In the genomic region with DNA sequence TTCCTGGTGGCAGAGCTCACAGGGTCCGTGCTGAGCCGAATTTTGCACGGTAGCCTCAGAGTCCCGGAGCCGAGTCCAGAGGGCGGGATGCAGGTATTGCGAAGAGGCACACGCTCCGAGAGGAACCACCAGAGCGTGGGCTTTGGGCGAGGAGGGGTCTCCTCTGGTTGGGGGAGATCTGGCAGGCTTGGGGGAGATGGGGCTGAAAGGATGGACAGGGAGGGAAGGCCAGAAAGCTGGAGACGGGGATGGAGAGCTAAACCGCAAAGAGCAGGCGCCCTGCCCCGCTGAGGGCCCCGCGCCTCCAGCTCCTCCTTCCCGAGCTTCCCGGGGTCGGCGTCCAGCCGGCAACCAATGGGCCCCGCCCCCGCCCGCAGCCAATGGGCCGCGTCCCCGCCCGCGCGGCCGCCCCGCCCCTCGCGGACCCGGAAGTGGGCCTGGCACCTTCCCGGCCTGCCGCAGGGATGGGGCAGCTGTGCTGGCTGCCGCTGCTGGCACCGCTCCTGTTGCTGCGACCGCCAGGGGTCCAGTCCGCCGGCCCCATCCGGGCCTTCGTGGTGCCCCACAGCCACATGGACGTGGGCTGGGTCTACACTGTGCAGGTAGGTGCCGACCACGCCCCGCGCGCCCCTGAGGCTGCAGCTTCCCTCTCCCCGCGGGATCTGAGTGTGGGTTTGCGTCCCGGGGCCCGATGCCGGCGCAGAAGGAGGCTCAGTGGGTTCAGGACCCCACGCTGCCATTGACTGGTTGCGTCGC, we compare ENCODE assay signal across 8 cellular contexts. TPM values are rescaled to one million over a fixed set of nuclear protein-coding genes. Genes with fewer than 3 reads are reported as not detected.
DNase-seq lines count a peak whose midpoint lies in the region; ATAC-seq and TF ChIP-seq lines count a peak whose summit lies in the region.

Gene MAN2B2 (plus strand): TSS at position 443 of the 756 bp plus-strand sequence. CDS start 22 bp downstream, at position 465.

- peak within 1 kb of the TSS; percentile 91 for H3K4me2 ChIP-seq in H9 (ENCODE audit: insufficient read depth, insufficient read length, low read length)
- H3K4me2 ChIP-seq in MM.1S (ENCODE audit: low read depth, low read length), result peak within 1 kb of the TSS; percentile 99

- TF ChIP-seq CTCF in H9 (conservative IDR thresholded peaks at IDR 0.05) (peak; percentile 43; the same call in 2 of the 3 replicates), MM.1S (IDR thresholded peaks at IDR 0.05; ENCODE audit: low read length) (no peak; the same call in 1 of the 2 replicates), glutamatergic neuron (IDR thresholded peaks at IDR 0.05; ENCODE audit: partially characterized antibody, unreplicated experiment) (peak; percentile 15), ovary (IDR thresholded peaks at IDR 0.05) (peak in 1 of 3 donors; percentile 32), thoracic aorta (IDR thresholded peaks at IDR 0.05) (peak; percentile 25)

- H3K4me1 ChIP-seq in H9 (ENCODE audit: insufficient read depth, low read length) (no peaks in the 10 kb centered on the region; the same call in 1 of the 2 replicates), MM.1S (ENCODE audit: low read length) (no peaks in the 10 kb centered on the region), ovary (ENCODE audit: insufficient read depth) (peaks cover 8% of the 10 kb centered on the region), thoracic aorta (ENCODE audit: control insufficient read depth in 1 of 2, low read depth in 2 of 2) (peaks cover 10 to 18% of the 10 kb centered on the region in 2 donors)

- H2AK5ac ChIP-seq in H9 (ENCODE audit: insufficient read length, low read length), result no peak within 1 kb of the TSS

- no peak within 1 kb of the TSS for H3K23ac ChIP-seq in H9 (ENCODE audit: insufficient read length, low read depth, low read length)

- no peak within 1 kb of the TSS for H2BK120ac ChIP-seq in H9 (ENCODE audit: low read depth, low read length, poor library complexity, severe bottlenecking)

- no peaks in the 10 kb centered on the region for H3K79me1 ChIP-seq in H9 (ENCODE audit: insufficient read depth, low read depth, low read length, poor library complexity, severe bottlenecking)

- no peak within 1 kb of the TSS for H3K4ac ChIP-seq in H9 (ENCODE audit: low read depth, low read length)

- DNase-seq in GM04503 (ENCODE audit: low read depth) (peak; percentile 14), H9 (peak; percentile 93), MM.1S (peak; percentile 84), SKM-1 treated with dmso at 0.1 percent for 144 hours (lab: John Stamatoyannopoulos, UW; ENCODE audit: unreplicated experiment) (peak; percentile 82), glutamatergic neuron (peak; percentile 94), ovary (peak; percentile 89 to 95 (median 91)), thoracic aorta (ENCODE audit: low spot score) (peak; percentile 44)
- peak; percentile 88 to 90 for DNase-seq in activated naive CD4-positive, alpha-beta T cell treated with anti-CD3 and anti-CD28 coated beads, Interleukin-2, amount 50 U/mL, for 72 hours (ENCODE audit: low spot score in 2 of 2)

- H4K8ac ChIP-seq in H9 (replicated peaks; ENCODE audit: insufficient read length, low read depth, low read length), result no peak within 1 kb of the TSS

- H4K5ac ChIP-seq in H9 (ENCODE audit: insufficient read length, low read depth, low read length), result no peak within 1 kb of the TSS

- H3K36me3 ChIP-seq in MM.1S (replicated peaks; ENCODE audit: insufficient read depth, low read length), result no peaks in the 10 kb centered on the region
- no peaks in the 10 kb centered on the region for H3K36me3 ChIP-seq in ovary
- peaks cover 12% of the 10 kb centered on the region for H3K36me3 ChIP-seq in thoracic aorta

- H3K36me3 Mint-ChIP-seq in H9 (ENCODE audit: insufficient read depth in 1 of 3, low read depth in 3 of 3) (peaks cover 9 to 14% (median 12%) of the 10 kb centered on the region in 3 experiments), glutamatergic neuron (ENCODE audit: unreplicated experiment) (peaks cover 14% of the 10 kb centered on the region)
- peaks cover 9 to 18% of the 10 kb centered on the region in 2 donors for H3K36me3 Mint-ChIP-seq in activated naive CD4-positive, alpha-beta T cell treated with anti-CD3 and anti-CD28 coated beads, Interleukin-2, amount 50 U/mL, for 72 hours

- no peak within 1 kb of the TSS for H3K56ac ChIP-seq in H9 (ENCODE audit: insufficient read length, low read depth, low read length)

- no peak within 1 kb of the TSS for H2BK12ac ChIP-seq in H9 (ENCODE audit: insufficient read length, low read depth, low read length)

- H3K4me3 Mint-ChIP-seq in H9 (peak within 1 kb of the TSS; percentile 75 to 87), glutamatergic neuron (ENCODE audit: unreplicated experiment) (peak within 1 kb of the TSS; percentile 87)

- H2BK5ac ChIP-seq in H9 (ENCODE audit: insufficient read length, low read length), result no peak within 1 kb of the TSS

- no peaks in the 10 kb centered on the region for H3K9me2 ChIP-seq in MM.1S (replicated peaks; ENCODE audit: insufficient read depth, low read length)

- no peak for TF ChIP-seq EP300 in ovary (IDR thresholded peaks at IDR 0.05)

- ATAC-seq in activated naive CD4-positive, alpha-beta T cell treated with anti-CD3 and anti-CD28 coated beads, Interleukin-2, amount 50 U/mL, for 72 hours, result peak; percentile 96 to 97
- peak; percentile 76 for ATAC-seq in thoracic aorta (ENCODE audit: insufficient number of reproducible peaks, low FRiP score, low read depth)

- H3K9me3 ChIP-seq in H9 (ENCODE audit: control insufficient read depth, low read depth, low read length) (no peaks in the 10 kb centered on the region), MM.1S (replicated peaks; ENCODE audit: insufficient read depth, low read length) (no peaks in the 10 kb centered on the region), ovary (no peaks in the 10 kb centered on the region), thoracic aorta (no peaks in the 10 kb centered on the region)

- H3K27ac Mint-ChIP-seq in H9, result peak within 1 kb of the TSS in 2 of 3 experiments; percentile 40 to 65; a peak in 2 of 7 replicates
- H3K27ac Mint-ChIP-seq in activated naive CD4-positive, alpha-beta T cell treated with anti-CD3 and anti-CD28 coated beads, Interleukin-2, amount 50 U/mL, for 72 hours, result peak within 1 kb of the TSS; percentile 89
- H3K27ac Mint-ChIP-seq in glutamatergic neuron (ENCODE audit: unreplicated experiment), result peak within 1 kb of the TSS; percentile 75

- H2BK15ac ChIP-seq in H9 (ENCODE audit: low read depth, low read length), result no peak within 1 kb of the TSS

- H4K91ac ChIP-seq in H9 (ENCODE audit: insufficient read length, low read depth, low read length), result no peak within 1 kb of the TSS

- no peaks in the 10 kb centered on the region for H3K79me2 ChIP-seq in H9 (ENCODE audit: insufficient read depth, low read length)
- 0 out of 2 replicates have a peak, but pooled peaks cover 3% of the 10 kb centered on the region for H3K79me2 ChIP-seq in MM.1S (ENCODE audit: low read length)

- no peaks in the 10 kb centered on the region for H4K20me1 ChIP-seq in H9 (ENCODE audit: control insufficient read depth, insufficient read depth, insufficient read length)
- no peaks in the 10 kb centered on the region for H4K20me1 ChIP-seq in MM.1S (ENCODE audit: insufficient read depth, low read length)

- intact Hi-C loops in ovary (cut with DNase I), result no loop called here

- no peak within 1 kb of the TSS for H3K27ac ChIP-seq in H9 (ENCODE audit: insufficient read length, low read depth, low read length)
- H3K27ac ChIP-seq in MM.1S (ENCODE audit: low read length), result no peak within 1 kb of the TSS
- peak within 1 kb of the TSS; percentile 37 to 74 for H3K27ac ChIP-seq in ovary
- H3K27ac ChIP-seq in thoracic aorta, result peak within 1 kb of the TSS; percentile 51 to 78

- H3K27me3 ChIP-seq in H9 (ENCODE audit: insufficient read depth, low read length) (peaks cover 5% of the 10 kb centered on the region; the same call in 1 of the 2 replicates), MM.1S (replicated peaks; ENCODE audit: insufficient read depth, low read length) (peaks cover 36% of the 10 kb centered on the region), ovary (no peaks in the 10 kb centered on the region), thoracic aorta (replicated peaks; ENCODE audit: insufficient read depth) (no peaks in the 10 kb centered on the region)

- H3K27me3 Mint-ChIP-seq in H9 (ENCODE audit: low read depth), result peaks cover 43% of the 10 kb centered on the region
- H3K27me3 Mint-ChIP-seq in glutamatergic neuron (ENCODE audit: unreplicated experiment), result no peaks in the 10 kb centered on the region

- peaks cover 8% of the 10 kb centered on the region for H3K23me2 ChIP-seq in H9 (ENCODE audit: insufficient read length, low read depth, low read length, poor library complexity, severe bottlenecking)

- peaks cover 0 to 8% of the 10 kb centered on the region in 2 experiments; a peak in 2 of 5 replicates for H3K9me3 Mint-ChIP-seq in H9
- H3K9me3 Mint-ChIP-seq in activated naive CD4-positive, alpha-beta T cell treated with anti-CD3 and anti-CD28 coated beads, Interleukin-2, amount 50 U/mL, for 72 hours, result peaks cover 4 to 9% of the 10 kb centered on the region in 2 donors
- H3K9me3 Mint-ChIP-seq in glutamatergic neuron (ENCODE audit: unreplicated experiment), result no peaks in the 10 kb centered on the region

- H3K4me3 ChIP-seq in MM.1S (ENCODE audit: low read length) (peak within 1 kb of the TSS; percentile 94), ovary (peak within 1 kb of the TSS; percentile 83), thoracic aorta (peak within 1 kb of the TSS; percentile 94)

- H3K18ac ChIP-seq in H9 (ENCODE audit: insufficient read length, low read depth, low read length), result peak within 1 kb of the TSS; percentile 74

- peak; percentile 60 for TF ChIP-seq POLR2A in ovary (IDR thresholded peaks at IDR 0.05)

- H3F3A ChIP-seq in MM.1S (ENCODE audit: insufficient read depth, low read length), result no peaks in the 10 kb centered on the region

- H3T11ph ChIP-seq in H9 (ENCODE audit: low read length), result no peak within 1 kb of the TSS

- WGBS in H9 (ENCODE audit: extremely low coverage, insufficient read length, low lambda C conversion rate), result no CpG with 5 or more reads among the region's 62 CpGs
- 0 to 1% (median 1%) methylated on average over 25 to 62 of the region's 62 CpGs for WGBS in ovary, 3 donors

- no peak within 1 kb of the TSS for H2BK20ac ChIP-seq in H9 (ENCODE audit: low read depth, low read length, poor library complexity, severe bottlenecking)

- H2AFZ ChIP-seq in H9 (ENCODE audit: low read length) (no peak within 1 kb of the TSS), MM.1S (ENCODE audit: low read length) (peak within 1 kb of the TSS; percentile 87)

- peak within 1 kb of the TSS; percentile 85 for H3K14ac ChIP-seq in H9 (ENCODE audit: insufficient read depth, low read length)

- peaks cover 2 to 3% of the 10 kb centered on the region in 2 experiments; a peak in 3 of 4 replicates for H3K4me1 Mint-ChIP-seq in H9
- no peaks in the 10 kb centered on the region for H3K4me1 Mint-ChIP-seq in glutamatergic neuron (ENCODE audit: low read depth, unreplicated experiment)

- H3K9ac ChIP-seq in H9 (ENCODE audit: extremely low read depth, insufficient read length, low read length), result peak within 1 kb of the TSS; percentile 54
- H3K9ac ChIP-seq in MM.1S (ENCODE audit: low read length), result peak within 1 kb of the TSS; percentile 84

RNA-seq across cellular contexts. Expression of gene MAN2B2, which starts in this region (rescaled TPM):
- total RNA-seq in H9 (2021), result 5.8 and 5.9 TPM in 2 replicates
- 10 to 100 TPM; 13.9 to 21.4 TPM for total RNA-seq in activated naive CD4-positive, alpha-beta T cell treated with anti-CD3 and anti-CD28 coated beads, Interleukin-2, amount 50 U/mL, for 72 hours
- total RNA-seq in glutamatergic neuron (ENCODE audit: unreplicated experiment), result 15.5 TPM
- 10 to 100 TPM; 19.1 to 49.2 (median 40.4) TPM for total RNA-seq in ovary
- 10 to 100 TPM; 26.8 to 27.1 TPM for polyA plus RNA-seq in ovary
- 10 to 100 TPM; 77.1 to 94.1 TPM for total RNA-seq in thoracic aorta

Comparison
In these comparisons a context has a peak if more than half of its experiments do, and no peak if none do; other contexts are left out.
1. DNase-seq: peak in every context shown above with its lines; median percentile 94 in glutamatergic neuron; 93 in H9; 91 in ovary; 89 in activated naive CD4-positive, alpha-beta T cell treated with anti-CD3 and anti-CD28 coated beads, Interleukin-2, amount 50 U/mL, for 72 hours; 84 in MM.1S; 82 in SKM-1 treated with dmso at 0.1 percent for 144 hours; 44 in thoracic aorta; 14 in GM04503.
2. H3K27ac ChIP-seq: peak in ovary (2 of 2) and thoracic aorta (2 of 2); none in H9 (single experiment) and MM.1S (single experiment).
3. Peak in every context shown above with its lines, with median percentiles within 50 percentile points of each other: H3K27ac Mint-ChIP-seq and H3K4me3 ChIP-seq.